Comparison of ENCODE assay signal across 8 cellular contexts in genomic region chr2:40554665-40555294, GRCh38.
DNase-seq lines count a peak whose midpoint lies in the region; ATAC-seq and TF ChIP-seq lines count a peak whose summit lies in the region.

No MANE protein-coding gene starts in this region.

- no peaks in the 10 kb centered on the region for H3K9me3 ChIP-seq in heart right ventricle
- no peaks in the 10 kb centered on the region for H3K9me3 ChIP-seq in gastrocnemius medialis

- no peaks in the 10 kb centered on the region for H3K9me3 Mint-ChIP-seq in activated T-helper 17 cell treated with anti-CD3 and anti-CD28 coated beads, Interleukin-2, amount 50 U/mL, for 72 hours

- peak overlapping the region in 4 of 10 donors; percentile 30 to 51 (median 42) for H3K27ac ChIP-seq in heart right ventricle
- no peak overlapping the region for H3K27ac ChIP-seq in gastrocnemius medialis

- TF ChIP-seq POLR2A in gastrocnemius medialis (IDR thresholded peaks at IDR 0.05), result no peak

- peak; percentile 58 to 96 (median 89) for TF ChIP-seq CTCF in heart right ventricle (IDR thresholded peaks at IDR 0.05)
- peak; percentile 72 to 84 (median 77) for TF ChIP-seq CTCF in gastrocnemius medialis (IDR thresholded peaks at IDR 0.05 in 4 of 5, conservative IDR thresholded peaks at IDR 0.05 in 1 of 5)

- H3K36me3 ChIP-seq in heart right ventricle (no peaks in the 10 kb centered on the region), gastrocnemius medialis (no peaks in the 10 kb centered on the region)

- ATAC-seq in GM21515 (IDR thresholded peaks at IDR 0.05; ENCODE audit: unreplicated experiment) (peak; percentile 96), heart right ventricle (peak; percentile 52 to 88 (median 81)), gastrocnemius medialis (peak; percentile 66 to 68)
- ATAC-seq in activated T-helper 17 cell treated with anti-CD3 and anti-CD28 coated beads, Interleukin-2, amount 50 U/mL, for 72 hours (replicated peaks), result peak; percentile 49

- peak overlapping the region in 1 of 10 donors; percentile 4 for H3K4me3 ChIP-seq in heart right ventricle
- no peak overlapping the region for H3K4me3 ChIP-seq in gastrocnemius medialis

- H3K36me3 Mint-ChIP-seq in activated T-helper 17 cell treated with anti-CD3 and anti-CD28 coated beads, Interleukin-2, amount 50 U/mL, for 72 hours (ENCODE audit: low read depth), result no peaks in the 10 kb centered on the region

- intact Hi-C loops in heart right ventricle (cut with DNase I), result loop anchor here in 9 of 10 donors (1.0 to 10.0 kb wide), 13 partner anchors 42 to 642 kb away; partner anchors contain the start of gene SLC8A1 (in 5 of the 9)
- intact Hi-C loops in gastrocnemius medialis (cut with DNase I; ENCODE audit: low total_unique reads), result loop anchor here (1.0 to 5.0 kb wide), 2 partner anchors 312 to 641 kb away; no protein-coding TSS in a partner anchor

- H3K27me3 Mint-ChIP-seq in activated T-helper 17 cell treated with anti-CD3 and anti-CD28 coated beads, Interleukin-2, amount 50 U/mL, for 72 hours, result no peaks in the 10 kb centered on the region

- H3K4me1 ChIP-seq in heart right ventricle, result peaks cover 0 to 14% (median 4%) of the 10 kb centered on the region in 9 donors
- H3K4me1 ChIP-seq in gastrocnemius medialis, result no peaks in the 10 kb centered on the region

- DNase-seq in EL, result peak; percentile 61
- peak; percentile 7 for DNase-seq in HPDE6-E6E7 (ENCODE audit: extremely low spot score)
- peak; percentile 67 for DNase-seq in NCI-H748 treated with DMSO at 0.1 percent for 48 hours (lab: John Stamatoyannopoulos, UW)
- DNase-seq in heart right ventricle, result peak; percentile 18 to 76
- DNase-seq in gastrocnemius medialis, result peak; percentile 13 to 43
- no peak for DNase-seq in GF-D8 (lab: John Stamatoyannopoulos, UW)

- no peak overlapping the region for H3K4me3 Mint-ChIP-seq in activated T-helper 17 cell treated with anti-CD3 and anti-CD28 coated beads, Interleukin-2, amount 50 U/mL, for 72 hours

- in situ Hi-C loops in gastrocnemius medialis (cut with MboI; ENCODE audit: low sequenced_read_pairs in 4 of 4), result loop anchor here (5.0 to 25.0 kb wide), 6 partner anchors 342 to 647 kb away; no protein-coding TSS in a partner anchor

- no peaks in the 10 kb centered on the region for H3K4me1 Mint-ChIP-seq in activated T-helper 17 cell treated with anti-CD3 and anti-CD28 coated beads, Interleukin-2, amount 50 U/mL, for 72 hours

- no peak overlapping the region for H3K27ac Mint-ChIP-seq in activated T-helper 17 cell treated with anti-CD3 and anti-CD28 coated beads, Interleukin-2, amount 50 U/mL, for 72 hours

- 40 to 45% methylated on average over 5 of the region's 5 CpGs for WGBS in heart right ventricle, 2 donors

- H3K27me3 ChIP-seq in heart right ventricle (no peaks in the 10 kb centered on the region), gastrocnemius medialis (no peaks in the 10 kb centered on the region)
